Comparison of ENCODE assay signal across 8 cellular contexts in the genomic region with DNA sequence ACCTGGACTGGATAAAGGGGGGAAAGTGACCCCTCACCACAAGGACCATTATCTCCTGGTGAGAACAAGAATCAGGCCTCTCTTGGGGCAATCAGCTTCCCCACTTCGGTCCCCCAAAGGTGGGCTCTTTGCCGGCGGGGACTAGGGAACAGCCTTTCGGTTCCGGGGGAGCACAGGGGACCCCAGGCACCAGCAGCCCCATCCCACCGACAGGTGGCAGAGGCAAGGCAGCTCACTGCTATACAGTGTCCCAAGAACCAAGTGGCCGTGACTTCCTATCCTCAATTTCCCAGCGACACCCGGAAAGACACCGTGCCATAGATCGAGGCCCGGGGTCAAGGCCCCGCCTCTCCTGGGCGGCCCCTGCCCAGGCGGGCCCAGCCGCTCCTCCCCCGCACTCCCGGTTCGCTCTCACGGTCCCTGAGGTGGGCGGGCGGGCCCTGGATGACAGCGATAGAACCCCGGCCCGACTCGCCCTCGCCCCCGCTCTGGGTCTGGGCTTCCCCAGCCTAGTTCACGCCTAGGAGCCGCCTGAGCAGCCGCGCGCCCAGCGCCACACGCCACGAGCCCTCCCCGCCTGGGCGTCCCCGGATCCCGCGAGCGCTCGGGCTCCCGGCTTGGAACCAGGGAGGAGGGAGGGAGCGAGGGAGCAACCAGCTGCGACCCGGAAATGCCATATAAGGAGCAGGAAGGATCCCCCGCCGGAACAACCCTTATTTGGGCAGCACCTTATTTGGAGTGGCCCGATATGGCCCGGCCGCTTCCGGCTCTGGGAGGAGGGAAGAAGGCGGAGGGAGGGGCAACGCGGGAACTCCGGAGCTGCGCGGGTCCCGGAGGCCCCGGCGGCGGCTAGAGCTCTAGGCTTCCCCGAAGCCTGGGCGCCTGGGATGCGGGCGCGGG. TPM values are rescaled to one million over a fixed set of nuclear protein-coding genes. Genes with fewer than 3 reads are reported as not detected.
DNase-seq lines count a peak whose midpoint lies in the region; ATAC-seq and TF ChIP-seq lines count a peak whose summit lies in the region.

No MANE protein-coding gene starts in this region.

- H3K27me3 Mint-ChIP-seq in activated T-cell treated with anti-CD3 and anti-CD28 coated beads, Interleukin-2, amount 50 U/mL, for 72 hours (ENCODE audit: low read depth), result no peaks in the 10 kb centered on the region

- H3K4me1 ChIP-seq in DND-41 (ENCODE audit: insufficient read depth, low read length) (peaks cover 42% of the 10 kb centered on the region), Panc1 (ENCODE audit: control insufficient read depth, insufficient read depth, low read length) (peaks cover 5% of the 10 kb centered on the region; the same call in 1 of the 2 replicates), muscle layer of duodenum (ENCODE audit: control insufficient read depth in 1 of 2, insufficient read depth in 2 of 2, low read length in 2 of 2) (peaks cover 0 to 18% of the 10 kb centered on the region in 2 donors)

- H3K36me3 ChIP-seq in DND-41 (ENCODE audit: insufficient read depth, low read length) (peaks cover 19% of the 10 kb centered on the region), KOPT-K1 (ENCODE audit: insufficient read depth, low read length) (peaks cover 11% of the 10 kb centered on the region; the same call in 1 of the 2 replicates), Panc1 (ENCODE audit: control insufficient read depth, insufficient read depth, low read length) (no peaks in the 10 kb centered on the region), muscle layer of duodenum (ENCODE audit: control insufficient read depth in 1 of 2, insufficient read depth in 2 of 2, low read length in 2 of 2) (peaks cover 12 to 27% of the 10 kb centered on the region in 2 donors)

- TF ChIP-seq CTCF in DND-41 (IDR thresholded peaks at IDR 0.05; ENCODE audit: borderline replicate concordance, extremely low read depth, low read length, poor library complexity, severe bottlenecking) (no peak), Panc1 (IDR thresholded peaks at IDR 0.05) (no peak; the same call in none of the 2 replicates)

- DNase-seq in DND-41, result peak; percentile 98
- DNase-seq in Panc1 (ENCODE audit: low read depth, low spot score), result peak; percentile 96
- peak; percentile 96 to 98 for DNase-seq in activated T-cell treated with anti-CD3 and anti-CD28 coated beads, Interleukin-2, amount 50 U/mL, for 72 hours
- DNase-seq in stimulated activated CD8-positive, alpha-beta memory T cell treated with anti-CD3 and anti-CD28 coated beads, Interleukin-7, amount 100 ng/mL, for 24 hours (ENCODE audit: low read depth), result peak; percentile 91

- peak overlapping the region; percentile 70 for H2AFZ ChIP-seq in DND-41 (ENCODE audit: low read depth, low read length)

- H3K27ac Mint-ChIP-seq in activated T-cell treated with anti-CD3 and anti-CD28 coated beads, Interleukin-2, amount 50 U/mL, for 72 hours, result peak overlapping the region; percentile 90

- H3K27me3 ChIP-seq in DND-41 (ENCODE audit: insufficient read depth, low read length, poor library complexity) (no peaks in the 10 kb centered on the region), Panc1 (ENCODE audit: control insufficient read depth, insufficient read depth, low read length) (no peaks in the 10 kb centered on the region), muscle layer of duodenum (ENCODE audit: low read depth, low read length) (no peaks in the 10 kb centered on the region)

- peaks cover 30% of the 10 kb centered on the region for H4K20me1 ChIP-seq in DND-41 (ENCODE audit: insufficient read depth, low read length)

- peaks cover 20% of the 10 kb centered on the region for H3K79me2 ChIP-seq in DND-41 (ENCODE audit: insufficient read depth, low read length)

- peaks cover 48% of the 10 kb centered on the region for H3K4me1 Mint-ChIP-seq in activated T-cell treated with anti-CD3 and anti-CD28 coated beads, Interleukin-2, amount 50 U/mL, for 72 hours (ENCODE audit: low read depth)

- intact Hi-C loops in Panc1 (cut with micrococcal nuclease; ENCODE audit: unreplicated experiment), result no loop called here

- peaks cover 14 to 20% of the 10 kb centered on the region in 2 donors for H3K36me3 Mint-ChIP-seq in activated T-cell treated with anti-CD3 and anti-CD28 coated beads, Interleukin-2, amount 50 U/mL, for 72 hours (ENCODE audit: insufficient read depth in 2 of 2)

- H3K9ac ChIP-seq in DND-41 (ENCODE audit: low read depth, low read length), result peak overlapping the region; percentile 71

- H3K27ac ChIP-seq in DND-41 (ENCODE audit: low read length), result peak overlapping the region; percentile 86
- H3K27ac ChIP-seq in KOPT-K1 (ENCODE audit: low read depth, low read length, poor library complexity, severe bottlenecking), result peak overlapping the region; percentile 88
- peak overlapping the region; percentile 97 for H3K27ac ChIP-seq in Panc1 (ENCODE audit: low read length)
- H3K27ac ChIP-seq in muscle layer of duodenum (ENCODE audit: low read length), result peak overlapping the region; percentile 98

- peak overlapping the region; percentile 97 for H3K4me2 ChIP-seq in DND-41 (ENCODE audit: insufficient read depth, low read length)

- no TSS peak for BruUV-seq in Panc1 (replicated peaks; lab: Mats Ljungman, UMichigan)

- H3K9me3 Mint-ChIP-seq in activated T-cell treated with anti-CD3 and anti-CD28 coated beads, Interleukin-2, amount 50 U/mL, for 72 hours, result no peaks in the 10 kb centered on the region

- H3K4me3 ChIP-seq in DND-41 (ENCODE audit: low read depth in 1 of 2, low read length in 2 of 2) (peak overlapping the region; percentile 19 to 60; a peak in 3 of 4 replicates), Panc1 (ENCODE audit: low read depth in 2 of 2, low read length in 2 of 2) (peak overlapping the region; percentile 81 to 87), muscle layer of duodenum (ENCODE audit: low read depth in 1 of 2, low read length in 2 of 2) (peak overlapping the region; percentile 81 to 97)

- in situ Hi-C loops in Panc1 (cut with HindIII; ENCODE audit: low pct_unique_long_range_greater_than_20kb, low sequenced_read_pairs), result no loop called here

- ATAC-seq in DND-41 (ENCODE audit: insufficient read depth, low read depth) (peak; percentile 77), GM21825 (IDR thresholded peaks at IDR 0.05; ENCODE audit: unreplicated experiment) (peak; percentile 70), Panc1 (peak; percentile 87), esophagus mucosa (peak; percentile 72)
- peak; percentile 73 to 74 for ATAC-seq in activated T-cell treated with anti-CD3 and anti-CD28 coated beads, Interleukin-2, amount 50 U/mL, for 72 hours (replicated peaks in 1 of 2)

- POLR2A ChIA-PET in Panc1 (lab: Charles Lee), result interaction anchor here (0.5 to 1.0 kb wide), 3 partner anchors 10 to 106 kb away, joined by 3 to 4 read pairs (median 3); no protein-coding TSS in a partner anchor

- CTCF ChIA-PET in Panc1 (lab: Charles Lee), result interaction anchor here (0.6 to 0.9 kb wide), 2 partner anchors 32 to 39 kb away, joined by 3 to 4 read pairs; no protein-coding TSS in a partner anchor

- no peaks in the 10 kb centered on the region for H3K9me3 ChIP-seq in DND-41 (ENCODE audit: insufficient read depth, low read length, severe bottlenecking)
- H3K9me3 ChIP-seq in KOPT-K1 (ENCODE audit: insufficient read depth, low read length, poor library complexity, severe bottlenecking), result no peaks in the 10 kb centered on the region
- H3K9me3 ChIP-seq in Panc1 (ENCODE audit: control insufficient read depth, insufficient read depth, low read depth, low read length), result no peaks in the 10 kb centered on the region
- H3K9me3 ChIP-seq in muscle layer of duodenum (ENCODE audit: control insufficient read depth in 1 of 2, low read length in 2 of 2), result no peaks in the 10 kb centered on the region

- peak overlapping the region; percentile 91 to 94 for H3K4me3 Mint-ChIP-seq in activated T-cell treated with anti-CD3 and anti-CD28 coated beads, Interleukin-2, amount 50 U/mL, for 72 hours

RNA-seq across cellular contexts. Expression of a gene that starts 0.6 kb away (rescaled TPM):
- total RNA-seq in Panc1 (2021; ENCODE audit: unreplicated experiment) (12.0 TPM), esophagus mucosa (35.1 TPM)
- polyA plus RNA-seq in Panc1 (2012; ENCODE audit: insufficient read length), result 14.0 TPM
- 100 to 1,000 TPM in 1 of 2 donors, 10 to 100 TPM in 1; 94.3 to 105 TPM for total RNA-seq in activated T-cell treated with anti-CD3 and anti-CD28 coated beads, Interleukin-2, amount 50 U/mL, for 72 hours

RNA-seq across cellular contexts. Expression of a gene that starts 25.8 kb away (rescaled TPM):
- 6.5 TPM for total RNA-seq in Panc1 (2021; ENCODE audit: unreplicated experiment)
- polyA plus RNA-seq in Panc1 (2012; ENCODE audit: insufficient read length), result 13.3 TPM
- 10 to 100 TPM in 1 of 2 donors, 1 to 10 TPM in 1; 6.6 to 11.5 TPM for total RNA-seq in activated T-cell treated with anti-CD3 and anti-CD28 coated beads, Interleukin-2, amount 50 U/mL, for 72 hours
- total RNA-seq in esophagus mucosa, result 0.36 TPM

Comparison
In these comparisons a context has a peak if more than half of its experiments do, and no peak if none do; other contexts are left out.
1. Peak in every context shown above with its lines: DNase-seq, ATAC-seq, H3K4me3 ChIP-seq and H3K27ac ChIP-seq.